10 cellular contexts compared by ENCODE assay signal in genomic region chr10:16950686-16951681, GRCh38.
DNase-seq lines count a peak whose midpoint lies in the region; ATAC-seq and TF ChIP-seq lines count a peak whose summit lies in the region.
"Had no signal": no experiment of that assay in that cellular context is flagged by ENCODE, and none has a peak within 500 bp of the region (broad histone marks: within the 10 kb centered on the region; RNA-seq: fewer than 3 reads in every experiment).

No MANE protein-coding gene starts in this region.

- intact Hi-C loops in posterior vena cava (cut with DNase I), result no loop called here

- peak overlapping the region; percentile 63 for H3K4me3 Mint-ChIP-seq in nephron progenitor cell
- H3K4me3 Mint-ChIP-seq in immature natural killer cell, result no peak overlapping the region
- H3K4me3 Mint-ChIP-seq: naive thymus-derived CD4-positive, alpha-beta T cell had no signal

- H3K9me3 Mint-ChIP-seq in nephron progenitor cell (no peaks in the 10 kb centered on the region), immature natural killer cell (no peaks in the 10 kb centered on the region)

- H3K27ac Mint-ChIP-seq in nephron progenitor cell (peak overlapping the region; percentile 91), immature natural killer cell (no peak overlapping the region)

- no peaks in the 10 kb centered on the region for H3K79me2 ChIP-seq in Loucy (ENCODE audit: insufficient read depth, low read length)

- H3K36me3 ChIP-seq in Loucy (ENCODE audit: insufficient read depth, low read length), result no peaks in the 10 kb centered on the region

- no peaks in the 10 kb centered on the region for H3K36me3 Mint-ChIP-seq in nephron progenitor cell (ENCODE audit: low read depth)
- peaks cover 0 to 8% (median 0%) of the 10 kb centered on the region in 3 donors for H3K36me3 Mint-ChIP-seq in immature natural killer cell

- H3K9ac ChIP-seq in Loucy (ENCODE audit: low read depth, low read length, poor library complexity, severe bottlenecking), result no peak overlapping the region

- no peaks in the 10 kb centered on the region for H3K27me3 ChIP-seq in Loucy (ENCODE audit: insufficient read depth, low read length, poor library complexity, severe bottlenecking)

- H3K4me3 ChIP-seq in Loucy (ENCODE audit: low read length, poor library complexity, severe bottlenecking), result no peak overlapping the region
- no peak overlapping the region for H3K4me3 ChIP-seq in choroid plexus epithelial cell (ENCODE audit: low read depth, low read length)

- no peaks in the 10 kb centered on the region for H3K9me2 ChIP-seq in Loucy (replicated peaks; ENCODE audit: low read depth, low read length)

- H3K4me1 Mint-ChIP-seq in nephron progenitor cell, result peaks cover 59% of the 10 kb centered on the region
- H3K4me1 Mint-ChIP-seq in immature natural killer cell, result no peaks in the 10 kb centered on the region

- no peak overlapping the region for H3K4me2 ChIP-seq in Loucy (ENCODE audit: low read depth, low read length, poor library complexity, severe bottlenecking)

- no peaks in the 10 kb centered on the region for H4K20me1 ChIP-seq in Loucy (ENCODE audit: insufficient read depth, low read length, poor library complexity, severe bottlenecking)

- no peaks in the 10 kb centered on the region for H3F3A ChIP-seq in Loucy (ENCODE audit: low read depth)

- peak overlapping the region; percentile 19 for H2AFZ ChIP-seq in Loucy (ENCODE audit: low read length)

- peaks cover 6% of the 10 kb centered on the region for H3K27me3 Mint-ChIP-seq in nephron progenitor cell (ENCODE audit: low read depth, poor library complexity)
- peaks cover 0 to 4% (median 0%) of the 10 kb centered on the region in 3 donors for H3K27me3 Mint-ChIP-seq in immature natural killer cell (ENCODE audit: low read depth in 3 of 3)

- TF ChIP-seq CTCF in Loucy (conservative IDR thresholded peaks at IDR 0.05; ENCODE audit: low read length) (no peak), choroid plexus epithelial cell (conservative IDR thresholded peaks at IDR 0.05; ENCODE audit: low read depth, low read length) (no peak), nephron progenitor cell (IDR thresholded peaks at IDR 0.05) (no peak)

- H3K4me1 ChIP-seq in Loucy (ENCODE audit: insufficient read depth, low read length, poor library complexity, severe bottlenecking), result peaks cover 26% of the 10 kb centered on the region

- no peaks in the 10 kb centered on the region for H3K9me3 ChIP-seq in Loucy (ENCODE audit: insufficient read depth, low read depth, low read length)

- ATAC-seq in HG02759 (IDR thresholded peaks at IDR 0.05; ENCODE audit: unreplicated experiment), result no peak
- ATAC-seq: naive thymus-derived CD4-positive, alpha-beta T cell had no signal

- DNase-seq in DMS 273 treated with DMSO at 0.1 percent for 48 hours (lab: John Stamatoyannopoulos, UW) (peak; percentile 17), choroid plexus epithelial cell (ENCODE audit: low read depth) (peak; percentile 86), nephron progenitor cell (peak; percentile 56), NCI-H1930 (lab: John Stamatoyannopoulos, UW) (no peak), immature natural killer cell (no peak), posterior vena cava (ENCODE audit: low spot score) (no peak)
- DNase-seq: activated effector memory CD4-positive, alpha-beta T cell treated with anti-CD3 and anti-CD28 coated beads, Interleukin-2, amount 50 U/mL, for 16 hours had no signal

Comparison
In these comparisons a context has a peak if more than half of its experiments do, and no peak if none do; other contexts are left out.
1. DNase-seq: peak in DMS 273 treated with DMSO at 0.1 percent for 48 hours (single experiment), choroid plexus epithelial cell (single experiment) and nephron progenitor cell (single experiment); none in NCI-H1930 (0 of 2), immature natural killer cell (0 of 3) and posterior vena cava (single experiment).